ENCODE assay signal across 28 cellular contexts in the genomic region with DNA sequence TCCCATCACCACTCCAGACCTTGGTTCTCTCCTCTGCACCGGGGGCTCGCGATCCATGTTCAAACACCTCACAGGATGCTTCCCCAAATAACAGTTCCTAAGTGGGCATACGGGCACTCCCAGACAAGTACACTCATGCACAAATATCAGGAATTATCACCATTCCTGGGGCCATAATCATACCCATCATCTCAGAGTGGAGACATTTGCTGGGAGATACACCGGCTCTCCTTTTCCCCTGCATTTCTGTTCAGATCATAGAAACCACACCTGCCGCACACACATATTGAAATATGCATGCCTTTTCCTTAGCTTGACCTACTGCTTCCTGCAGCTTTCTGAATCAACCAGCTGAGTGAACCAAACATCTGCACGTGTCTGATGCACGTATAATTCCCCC.
"Had no signal": no experiment of that assay in that cellular context is flagged by ENCODE, and none has a peak within 500 bp of the region (broad histone marks: within the 10 kb centered on the region; RNA-seq: fewer than 3 reads in every experiment).

No MANE protein-coding gene starts in this region.

- H3K9me3 Mint-ChIP-seq: activated CD4-positive, alpha-beta T cell treated with anti-CD3 and anti-CD28 coated beads, Interleukin-2, amount 10 ng/mL, durations not matched to agents 24 days and 14 days; activated CD8-positive, alpha-beta T cell treated with anti-CD3 and anti-CD28 coated beads for 36 hours; activated naive CD8-positive, alpha-beta T cell treated with anti-CD3 and anti-CD28 coated beads for 36 hours; activated T-cell treated with anti-CD3 and anti-CD28 coated beads, Interleukin-2, amount 50 U/mL, for 72 hours; activated T-helper 17 cell treated with anti-CD3 and anti-CD28 coated beads, Interleukin-2, amount 50 U/mL, for 72 hours; T-helper 1 cell treated with Interleukin-12 subunit alpha and Interleukin-12 subunit beta and Interleukin-4 antibody, amounts not matched to agents 30 μg/mL and 1 μg/mL, for 36 hours; T-helper 2 cell treated with Interferon-gamma antibody and Interleukin-4, amounts not matched to agents 5 μg/mL and 100 μg/mL, for 36 hours had no signal

- H3K4me3 ChIP-seq: K562, Peyer's patch had no signal

- H3K36me3 Mint-ChIP-seq: activated naive CD8-positive, alpha-beta T cell treated with anti-CD3 and anti-CD28 coated beads for 36 hours had no signal

- H3K9me3 ChIP-seq: Peyer's patch had no signal

- H3K36me3 ChIP-seq: brain microvascular endothelial cell, Peyer's patch had no signal

- H3K27ac ChIP-seq: brain microvascular endothelial cell, Peyer's patch had no signal

- ATAC-seq: activated CD8-positive, alpha-beta T cell treated with anti-CD3 and anti-CD28 coated beads for 36 hours; activated T-cell treated with anti-CD3 and anti-CD28 coated beads, Interleukin-2, amount 50 U/mL, for 72 hours; activated T-helper 17 cell treated with anti-CD3 and anti-CD28 coated beads, Interleukin-2, amount 50 U/mL, for 72 hours; K562 had no signal

- H3K4me1 Mint-ChIP-seq: activated naive CD8-positive, alpha-beta T cell treated with anti-CD3 and anti-CD28 coated beads for 36 hours had no signal

- H3K27ac Mint-ChIP-seq: activated CD4-positive, alpha-beta T cell treated with anti-CD3 and anti-CD28 coated beads, Interleukin-2, amount 10 ng/mL, durations not matched to agents 24 days and 14 days; activated CD8-positive, alpha-beta T cell treated with anti-CD3 and anti-CD28 coated beads for 36 hours; activated naive CD8-positive, alpha-beta T cell treated with anti-CD3 and anti-CD28 coated beads for 36 hours; activated T-cell treated with anti-CD3 and anti-CD28 coated beads, Interleukin-2, amount 50 U/mL, for 72 hours; activated T-helper 17 cell treated with anti-CD3 and anti-CD28 coated beads, Interleukin-2, amount 50 U/mL, for 72 hours; T-helper 1 cell treated with Interleukin-12 subunit alpha and Interleukin-12 subunit beta and Interleukin-4 antibody, amounts not matched to agents 30 μg/mL and 1 μg/mL, for 36 hours; T-helper 2 cell treated with Interferon-gamma antibody and Interleukin-4, amounts not matched to agents 5 μg/mL and 100 μg/mL, for 36 hours had no signal

- H3K4me3 Mint-ChIP-seq: activated CD4-positive, alpha-beta T cell treated with anti-CD3 and anti-CD28 coated beads, Interleukin-2, amount 10 ng/mL, durations not matched to agents 24 days and 14 days; activated CD8-positive, alpha-beta T cell treated with anti-CD3 and anti-CD28 coated beads for 36 hours; activated naive CD8-positive, alpha-beta T cell treated with anti-CD3 and anti-CD28 coated beads for 36 hours; activated T-cell treated with anti-CD3 and anti-CD28 coated beads, Interleukin-2, amount 50 U/mL, for 72 hours; activated T-helper 17 cell treated with anti-CD3 and anti-CD28 coated beads, Interleukin-2, amount 50 U/mL, for 72 hours; T-helper 1 cell treated with Interleukin-12 subunit alpha and Interleukin-12 subunit beta and Interleukin-4 antibody, amounts not matched to agents 30 μg/mL and 1 μg/mL, for 36 hours; T-helper 2 cell treated with Interferon-gamma antibody and Interleukin-4, amounts not matched to agents 5 μg/mL and 100 μg/mL, for 36 hours had no signal

- H3K27me3 ChIP-seq: brain microvascular endothelial cell, Peyer's patch had no signal

- FAIRE-seq: K562, TTC549 had no signal

- DNase-seq: activated CD4-positive, alpha-beta T cell treated with anti-CD3 and anti-CD28 coated beads, Interleukin-2, amount 10 ng/mL, durations not matched to agents 24 days and 14 days; activated CD4-positive, alpha-beta T cell treated with anti-CD3 and anti-CD28 coated beads, Interleukin-2, amount 50 U/mL, for 4 hours; activated CD8-positive, alpha-beta T cell treated with anti-CD3 and anti-CD28 coated beads for 36 hours; activated effector memory CD4-positive, alpha-beta T cell treated with anti-CD3 and anti-CD28 coated beads, Interleukin-2, amount 50 U/mL, for 16 hours; activated naive CD4-positive, alpha-beta T cell; activated naive CD4-positive, alpha-beta T cell treated with anti-CD3 and anti-CD28 coated beads, Interleukin-2, amount 50 U/mL, for 16 hours; activated naive CD8-positive, alpha-beta T cell treated with anti-CD3 and anti-CD28 coated beads for 36 hours; activated T-cell treated with anti-CD3 and anti-CD28 coated beads, Interleukin-2, amount 50 U/mL, for 1 hour; activated T-cell treated with anti-CD3 and anti-CD28 coated beads, Interleukin-2, amount 50 U/mL, for 72 hours; amniotic stem cell; aorta; brain microvascular endothelial cell; MV-4-11; NCI-H1092; NCI-H1436 treated with DMSO at 0.1 percent for 48 hours; NCI-H1694 treated with DMSO at 0.1 percent for 48 hours; NCI-H2029; NCI-H345; NCI-H524 treated with DMSO at 0.1 percent for 48 hours; Peyer's patch; Right ventricle myocardium superior; RPMI8226; SW 1271 had no signal
